Comparison of ENCODE assay signal across 8 cellular contexts in the genomic region with DNA sequence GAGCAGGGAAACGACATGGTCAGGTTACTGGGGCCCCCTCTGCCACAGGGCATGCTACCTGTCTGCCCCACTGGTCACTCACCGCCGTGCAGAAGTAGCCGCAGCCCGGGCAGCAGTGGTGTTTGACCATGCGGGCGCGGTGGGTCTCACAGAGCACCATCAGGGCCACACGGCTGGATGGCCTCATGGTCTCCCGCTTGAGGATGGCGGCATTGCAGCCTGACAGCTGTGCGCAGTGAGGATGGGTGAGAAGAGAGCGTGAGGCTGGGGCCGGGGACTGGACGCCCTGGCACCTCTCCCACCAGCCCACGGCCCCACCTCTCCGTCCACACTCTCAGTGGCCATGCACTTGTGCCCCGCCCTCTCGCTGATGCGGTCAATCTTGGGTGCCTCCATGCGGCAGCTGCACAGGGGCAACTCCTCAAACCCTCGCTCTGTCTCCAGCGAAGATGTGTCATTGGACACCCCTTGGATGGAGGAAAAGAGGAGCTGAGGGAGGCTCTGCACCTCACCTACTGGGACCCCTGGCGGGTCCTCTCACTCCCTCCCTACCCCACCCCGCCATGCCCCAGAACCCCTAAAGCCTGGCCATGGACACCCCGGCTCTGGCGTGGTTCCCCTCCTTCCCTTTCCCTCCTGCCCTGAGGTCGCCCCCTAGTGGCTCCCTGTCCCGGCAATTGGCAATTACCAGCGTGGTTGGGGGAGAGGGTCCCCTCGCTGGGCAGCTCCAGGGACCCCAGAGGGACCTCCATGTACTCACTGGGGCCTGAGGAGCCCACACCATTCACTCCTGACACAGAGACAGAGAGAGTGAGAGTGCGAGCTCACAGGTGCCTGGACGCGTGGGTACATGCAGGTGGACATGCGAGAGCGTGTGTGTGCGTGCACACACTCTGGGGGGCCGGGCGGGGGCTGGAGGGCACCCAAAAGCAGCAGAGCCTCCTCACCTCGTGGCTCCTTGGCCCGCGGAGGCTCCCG. TPM values are rescaled to one million over a fixed set of nuclear protein-coding genes. Genes with fewer than 3 reads are reported as not detected.
DNase-seq lines count a peak whose midpoint lies in the region; ATAC-seq and TF ChIP-seq lines count a peak whose summit lies in the region.
"Had no signal": no experiment of that assay in that cellular context is flagged by ENCODE, and none has a peak within 500 bp of the region (broad histone marks: within the 10 kb centered on the region; RNA-seq: fewer than 3 reads in every experiment).

No MANE protein-coding gene starts in this region.

- H3K27ac Mint-ChIP-seq in H9 (no peak overlapping the region; a peak in 1 of 7 replicates), neural crest cell (ENCODE audit: unreplicated experiment) (peak overlapping the region; percentile 87)
- H3K27ac Mint-ChIP-seq in stimulated activated memory B cell treated with anti-CD40 and anti-IgM and Interleukin-4, amounts not matched to agents 10 μg/mL and 1 μg/mL and 100 μg/mL, for 72 hours, result no peak overlapping the region

- WGBS in H9 (ENCODE audit: extremely low coverage, insufficient read length, low lambda C conversion rate), result no CpG with 5 or more reads among the region's 43 CpGs

- H3K56ac ChIP-seq in H9 (ENCODE audit: insufficient read length, low read depth, low read length), result no peak overlapping the region

- no peaks in the 10 kb centered on the region for H3K4me1 ChIP-seq in H9 (ENCODE audit: insufficient read depth, low read length)

- no peaks in the 10 kb centered on the region for H3K9me3 ChIP-seq in H9 (ENCODE audit: control insufficient read depth, low read depth, low read length)

- no peak overlapping the region for H2BK12ac ChIP-seq in H9 (ENCODE audit: insufficient read length, low read depth, low read length)

- H3K9ac ChIP-seq in H9 (ENCODE audit: extremely low read depth, insufficient read length, low read length), result no peak overlapping the region

- H3K36me3 Mint-ChIP-seq in H9 (ENCODE audit: insufficient read depth in 1 of 3, low read depth in 3 of 3) (peaks cover 67 to 96% (median 94%) of the 10 kb centered on the region in 3 experiments; a peak in 6 of 7 replicates), neural crest cell (ENCODE audit: low read depth) (peaks cover 33% of the 10 kb centered on the region)
- H3K36me3 Mint-ChIP-seq in stimulated activated memory B cell treated with anti-CD40 and anti-IgM and Interleukin-4, amounts not matched to agents 10 μg/mL and 1 μg/mL and 100 μg/mL, for 72 hours, result peaks cover 86% of the 10 kb centered on the region

- H3K27ac ChIP-seq in H9 (ENCODE audit: insufficient read length, low read depth, low read length) (no peak overlapping the region), dorsolateral prefrontal cortex (no peak overlapping the region)
- H3K27ac ChIP-seq: SK-N-MC had no signal

- H3K79me2 ChIP-seq in H9 (ENCODE audit: insufficient read depth, low read length), result no peaks in the 10 kb centered on the region

- H2BK120ac ChIP-seq in H9 (ENCODE audit: low read depth, low read length, poor library complexity, severe bottlenecking), result no peak overlapping the region

- H4K8ac ChIP-seq in H9 (replicated peaks; ENCODE audit: insufficient read length, low read depth, low read length), result no peak overlapping the region

- no peak overlapping the region for H4K5ac ChIP-seq in H9 (ENCODE audit: insufficient read length, low read depth, low read length)

- H2AFZ ChIP-seq in H9 (ENCODE audit: low read length), result no peak overlapping the region

- H4K91ac ChIP-seq in H9 (ENCODE audit: insufficient read length, low read depth, low read length), result no peak overlapping the region

- no peaks in the 10 kb centered on the region for H4K20me1 ChIP-seq in H9 (ENCODE audit: control insufficient read depth, insufficient read depth, insufficient read length)

- no peak overlapping the region for H2BK20ac ChIP-seq in H9 (ENCODE audit: low read depth, low read length, poor library complexity, severe bottlenecking)

- no peak overlapping the region for H3T11ph ChIP-seq in H9 (ENCODE audit: low read length)

- H3K9me3 Mint-ChIP-seq in H9 (no peaks in the 10 kb centered on the region), neural crest cell (no peaks in the 10 kb centered on the region)
- no peaks in the 10 kb centered on the region for H3K9me3 Mint-ChIP-seq in stimulated activated memory B cell treated with anti-CD40 and anti-IgM and Interleukin-4, amounts not matched to agents 10 μg/mL and 1 μg/mL and 100 μg/mL, for 72 hours

- TF ChIP-seq CTCF in H9 (conservative IDR thresholded peaks at IDR 0.05) (peak; percentile 81), dorsolateral prefrontal cortex (IDR thresholded peaks at IDR 0.05 in 54 of 56, conservative IDR thresholded peaks at IDR 0.05 in 2 of 56; ENCODE audit: low read depth in 1 of 56, partially characterized antibody in 56 of 56) (peak; percentile 31 to 74 (median 56)), neural crest cell (conservative IDR thresholded peaks at IDR 0.05) (peak; percentile 74)

- H3K4me3 ChIP-seq in dorsolateral prefrontal cortex, result no peak overlapping the region
- H3K4me3 ChIP-seq: SK-N-MC had no signal

- H2AK5ac ChIP-seq in H9 (ENCODE audit: insufficient read length, low read length), result no peak overlapping the region

- no peak for ATAC-seq in stimulated activated memory B cell treated with anti-CD40 and anti-IgM and Interleukin-4, amounts not matched to agents 10 μg/mL and 1 μg/mL and 100 μg/mL, for 72 hours
- ATAC-seq in GM18907 (IDR thresholded peaks at IDR 0.05; ENCODE audit: unreplicated experiment), result no peak

- no peak overlapping the region for H2BK15ac ChIP-seq in H9 (ENCODE audit: low read depth, low read length)

- H3K18ac ChIP-seq in H9 (ENCODE audit: insufficient read length, low read depth, low read length), result no peak overlapping the region

- H3K27me3 ChIP-seq in H9 (ENCODE audit: insufficient read depth, low read length) (no peaks in the 10 kb centered on the region), dorsolateral prefrontal cortex (no peaks in the 10 kb centered on the region)

- no peak overlapping the region for H3K4me2 ChIP-seq in H9 (ENCODE audit: insufficient read depth, insufficient read length, low read length)

- DNase-seq in H9 (peak; percentile 52), dorsolateral prefrontal cortex (peak in 1 of 10 donors; percentile 10), neural crest cell (ENCODE audit: low read depth, low spot score) (peak; percentile 54), NOMO-1 treated with dmso at 0.1 percent for 144 hours (lab: John Stamatoyannopoulos, UW; ENCODE audit: unreplicated experiment) (no peak)
- peak; percentile 15 to 53 (median 42) for DNase-seq in activated CD4-positive, CD25-positive, alpha-beta regulatory T cell (lab: John Stamatoyannopoulos, UW)

- no peak overlapping the region for H2BK5ac ChIP-seq in H9 (ENCODE audit: insufficient read length, low read length)

- intact Hi-C loops in dorsolateral prefrontal cortex (cut with DNase I), result loop anchor here in 1 of 2 donors (5.0 kb wide), 1 partner anchor 206 kb away; a partner anchor contains a TSS

- no peaks in the 10 kb centered on the region for H3K79me1 ChIP-seq in H9 (ENCODE audit: insufficient read depth, low read depth, low read length, poor library complexity, severe bottlenecking)

- H3K4me1 Mint-ChIP-seq in H9 (no peaks in the 10 kb centered on the region), neural crest cell (peaks cover 6% of the 10 kb centered on the region)
- H3K4me1 Mint-ChIP-seq in stimulated activated memory B cell treated with anti-CD40 and anti-IgM and Interleukin-4, amounts not matched to agents 10 μg/mL and 1 μg/mL and 100 μg/mL, for 72 hours, result peaks cover 6% of the 10 kb centered on the region

- H3K23me2 ChIP-seq in H9 (ENCODE audit: insufficient read length, low read depth, low read length, poor library complexity, severe bottlenecking), result no peaks in the 10 kb centered on the region

- H3K27me3 Mint-ChIP-seq in H9 (ENCODE audit: low read depth) (no peaks in the 10 kb centered on the region), neural crest cell (ENCODE audit: low read depth) (no peaks in the 10 kb centered on the region)
- no peaks in the 10 kb centered on the region for H3K27me3 Mint-ChIP-seq in stimulated activated memory B cell treated with anti-CD40 and anti-IgM and Interleukin-4, amounts not matched to agents 10 μg/mL and 1 μg/mL and 100 μg/mL, for 72 hours

- H3K4me3 Mint-ChIP-seq in H9 (no peak overlapping the region), neural crest cell (no peak overlapping the region)
- no peak overlapping the region for H3K4me3 Mint-ChIP-seq in stimulated activated memory B cell treated with anti-CD40 and anti-IgM and Interleukin-4, amounts not matched to agents 10 μg/mL and 1 μg/mL and 100 μg/mL, for 72 hours

- no peak overlapping the region for H3K14ac ChIP-seq in H9 (ENCODE audit: insufficient read depth, low read length)

- no peak overlapping the region for H3K4ac ChIP-seq in H9 (ENCODE audit: low read depth, low read length)

- H3K23ac ChIP-seq in H9 (ENCODE audit: insufficient read length, low read depth, low read length), result no peak overlapping the region

RNA-seq across cellular contexts. Expression of a gene that starts 8.9 kb away (rescaled TPM):
- 121 and 124 TPM in 2 replicates for total RNA-seq in H9 (2021)
- total RNA-seq in dorsolateral prefrontal cortex, result 100 to 1,000 TPM in 8 of 120 experiments, 10 to 100 TPM in 112; 63.4 to 111 (median 85.5) TPM
- total RNA-seq in neural crest cell, result 202 and 205 TPM in 2 replicates

RNA-seq across cellular contexts. Expression of a gene that starts 9.8 kb away (rescaled TPM):
- total RNA-seq in H9 (2021), result 3.3 and 3.8 TPM in 2 replicates
- total RNA-seq in dorsolateral prefrontal cortex, result 1 to 10 TPM in 1 of 120 experiments, under 1 TPM in 4, not detected in 115; 0.18 to 1.7 (median 0.26) TPM
- total RNA-seq in neural crest cell, result 0.32 and 0.84 TPM in 2 replicates

RNA-seq across cellular contexts. Expression of a gene that starts 13.3 kb away (rescaled TPM):
- 31.0 and 32.7 TPM in 2 replicates for total RNA-seq in H9 (2021)
- 10 to 100 TPM in 15 of 120 experiments, 1 to 10 TPM in 105; 3.7 to 13.7 (median 7.6) TPM for total RNA-seq in dorsolateral prefrontal cortex
- 60.8 and 61.1 TPM in 2 replicates for total RNA-seq in neural crest cell

RNA-seq across cellular contexts. Expression of a gene that starts 25.9 kb away (rescaled TPM):
- total RNA-seq in H9 (2021), result 35.1 and 36.2 TPM in 2 replicates
- 10 to 100 TPM; 16.0 to 38.4 (median 27.6) TPM for total RNA-seq in dorsolateral prefrontal cortex
- 46.3 and 49.9 TPM in 2 replicates for total RNA-seq in neural crest cell

RNA-seq across cellular contexts. Expression of a gene that starts 38.9 kb away (rescaled TPM):
- total RNA-seq in H9 (2021) (0.66 and 0.86 TPM in 2 replicates), dorsolateral prefrontal cortex (10 to 100 TPM in 19 of 120 experiments, 1 to 10 TPM in 101; 3.0 to 17.0 (median 6.9) TPM), neural crest cell (0.35 and 1.2 TPM in 2 replicates)
